ENCODE assay signal across 8 cellular contexts in the genomic region with DNA sequence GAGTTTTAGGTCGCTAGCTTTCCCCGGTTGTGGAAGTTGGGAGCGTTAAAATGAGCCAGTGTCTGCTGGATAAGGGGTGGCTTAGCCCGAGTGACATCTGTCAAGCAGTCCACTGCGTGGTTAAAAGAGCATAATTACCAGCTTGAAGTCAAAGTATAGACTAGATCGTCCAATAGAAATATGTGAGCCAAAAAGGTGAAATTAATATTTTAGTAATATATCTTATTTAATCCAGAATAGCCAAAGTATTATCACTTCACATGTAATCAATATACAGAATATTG. TPM values are rescaled to one million over a fixed set of nuclear protein-coding genes. Genes with fewer than 3 reads are reported as not detected.
A peak's percentile ranks its signal among the peaks of the same experiment; 100 is the strongest.
DNase-seq lines count a peak whose midpoint lies in the region; ATAC-seq and TF ChIP-seq lines count a peak whose summit lies in the region.

No MANE protein-coding gene starts in this region.

- H3K79me1 ChIP-seq in IMR-90 (ENCODE audit: low read depth in 1 of 2, low read length in 2 of 2), result peaks cover 14 to 30% of the 10 kb centered on the region in 2 experiments

- no peak overlapping the region; the same call in 1 of the 2 replicates for H4K5ac ChIP-seq in IMR-90 (ENCODE audit: low read depth, low read length)

- peak overlapping the region; percentile 83 for H3K4me3 ChIP-seq in GM12875 (ENCODE audit: low read depth, low read length)
- peak overlapping the region; percentile 90 for H3K4me3 ChIP-seq in IMR-90 (ENCODE audit: insufficient read depth, low read depth, low read length)
- H3K4me3 ChIP-seq in coronary artery, result peak overlapping the region; percentile 89

- H3K4me2 ChIP-seq in IMR-90 (ENCODE audit: low read depth, low read length), result peak overlapping the region; percentile 95

- H2BK5ac ChIP-seq in IMR-90 (ENCODE audit: low read depth, low read length, poor library complexity, severe bottlenecking), result no peak overlapping the region

- H2AK9ac ChIP-seq in IMR-90 (replicated peaks; ENCODE audit: low read depth, low read length, poor library complexity), result peak overlapping the region; percentile 74

- ATAC-seq in IMR-90 (ENCODE audit: low read depth) (no peak; the same call in 1 of the 2 replicates), natural killer cell (no peak), HG02870 (IDR thresholded peaks at IDR 0.05; ENCODE audit: unreplicated experiment) (no peak), HG02852 (IDR thresholded peaks at IDR 0.05; ENCODE audit: unreplicated experiment) (no peak)

- no peaks in the 10 kb centered on the region for H3K9me3 ChIP-seq in IMR-90 (ENCODE audit: control insufficient read depth, insufficient read depth, low read length)

- no peak overlapping the region for H4K91ac ChIP-seq in IMR-90 (ENCODE audit: insufficient read depth, low read depth, low read length)

- H3K4ac ChIP-seq in IMR-90 (ENCODE audit: low read depth, low read length), result peak overlapping the region; percentile 88; the same call in 1 of the 2 replicates

- no TSS peak for BruUV-seq in IMR-90 (replicated peaks; lab: Mats Ljungman, UMichigan)

- peak overlapping the region; percentile 82 to 95; a peak in 2 of 4 replicates for H4K8ac ChIP-seq in IMR-90 (ENCODE audit: low read depth in 2 of 2, low read length in 2 of 2)

- no peak overlapping the region for H3K27ac ChIP-seq in IMR-90 (ENCODE audit: insufficient read depth, low read length)
- peak overlapping the region in 1 of 2 donors; percentile 60 for H3K27ac ChIP-seq in coronary artery

- in situ Hi-C loops in IMR-90 (cut with MboI; ENCODE audit: low sequenced_read_pairs), result no loop called here

- H2BK20ac ChIP-seq in IMR-90 (ENCODE audit: low read depth, low read length), result no peak overlapping the region

- no peaks in the 10 kb centered on the region for H4K20me1 ChIP-seq in IMR-90 (ENCODE audit: insufficient read depth, low read length)

- peak overlapping the region; percentile 87; the same call in 1 of the 2 replicates for H3K23ac ChIP-seq in IMR-90 (ENCODE audit: low read depth, low read length)

- peak overlapping the region; percentile 88 to 97 for H3K27ac Mint-ChIP-seq in natural killer cell

- no peak overlapping the region for H2BK15ac ChIP-seq in IMR-90 (ENCODE audit: low read depth, low read length)

- peak overlapping the region; percentile 92; the same call in 1 of the 2 replicates for H3K14ac ChIP-seq in IMR-90 (replicated peaks; ENCODE audit: low read depth, low read length)

- peak overlapping the region; percentile 92; the same call in 1 of the 2 replicates for H3K56ac ChIP-seq in IMR-90 (ENCODE audit: extremely low read depth, insufficient read depth, low read length)

- H3K27me3 ChIP-seq in IMR-90 (ENCODE audit: control insufficient read depth, insufficient read depth, low read length), result no peaks in the 10 kb centered on the region

- no peak overlapping the region for H2AK5ac ChIP-seq in IMR-90 (ENCODE audit: low read depth, low read length)

- peak overlapping the region; percentile 89 for H3K9ac ChIP-seq in IMR-90 (ENCODE audit: low read depth, low read length)

- WGBS in IMR-90 (ENCODE audit: extremely low coverage in 2 of 2, insufficient read length in 1 of 2), 2 experiments, result no CpG with 5 or more reads among the region's 6 CpGs

- TF ChIP-seq CTCF in GM12875 (IDR thresholded peaks at IDR 0.05; ENCODE audit: borderline replicate concordance, insufficient read depth, low read depth, low read length) (no peak), IMR-90 (conservative IDR thresholded peaks at IDR 0.05; ENCODE audit: low read depth, low read length) (no peak), coronary artery (IDR thresholded peaks at IDR 0.05) (no peak), natural killer cell (IDR thresholded peaks at IDR 0.05) (no peak)

- no peaks in the 10 kb centered on the region for H3K27me3 Mint-ChIP-seq in natural killer cell (ENCODE audit: low read depth in 2 of 2)

- no peak overlapping the region for H2BK120ac ChIP-seq in IMR-90 (ENCODE audit: low read depth, low read length)

- CTCF ChIA-PET in IMR-90 (lab: Yijun Ruan, JAX), result no interaction called here

- H3K9me1 ChIP-seq in IMR-90 (ENCODE audit: insufficient read depth, low read length), result no peaks in the 10 kb centered on the region

- POLR2A ChIA-PET in IMR-90 (lab: Charles Lee; ENCODE audit: unreplicated experiment), result no interaction called here

- TF ChIP-seq POLR2A in IMR-90 (IDR thresholded peaks at IDR 0.05; ENCODE audit: low read depth, low read length), result no peak

- DNase-seq in IMR-90 (no peak), coronary artery (ENCODE audit: low spot score) (no peak), natural killer cell (no peak), NCI-H1930 (lab: John Stamatoyannopoulos, UW) (no peak), GOT3 (lab: John Stamatoyannopoulos, UW) (no peak)

- H3K9me3 Mint-ChIP-seq in natural killer cell, result no peaks in the 10 kb centered on the region

- H3K36me3 Mint-ChIP-seq in natural killer cell, result no peaks in the 10 kb centered on the region

- H3K18ac ChIP-seq in IMR-90 (ENCODE audit: low read depth, low read length), result no peak overlapping the region

- dilution Hi-C loops in IMR-90 (cut with HindIII; ENCODE audit: low sequenced_read_pairs, unreplicated experiment), result no loop called here

- H2AFZ ChIP-seq in IMR-90 (replicated peaks; ENCODE audit: low read length, poor library complexity), result peak overlapping the region; percentile 100

- H3K4me3 Mint-ChIP-seq in natural killer cell, result peak overlapping the region; percentile 97

- TF ChIP-seq RAD21 in IMR-90 (IDR thresholded peaks at IDR 0.05; ENCODE audit: low read length), result no peak

- H3K4me1 ChIP-seq in IMR-90 (ENCODE audit: control insufficient read depth, insufficient read depth, low read length), result no peaks in the 10 kb centered on the region

- intact Hi-C loops in IMR-90 (cut with micrococcal nuclease) (no loop called here), natural killer cell (cut with micrococcal nuclease) (no loop called here)

- peaks cover 24 to 25% of the 10 kb centered on the region in 2 donors for H3K4me1 Mint-ChIP-seq in natural killer cell

- H3K36me3 ChIP-seq in IMR-90 (ENCODE audit: control insufficient read depth, insufficient read depth, low read length), result no peaks in the 10 kb centered on the region

TF ChIP-seq in IMR-90, 13 proteins besides CTCF, POLR2A, EP300 and RAD21:
- TF ChIP-seq RFX5 (IDR thresholded peaks at IDR 0.05; ENCODE audit: low read depth, low read length) (no peak), MAFK (IDR thresholded peaks at IDR 0.05; ENCODE audit: low read depth, low read length) (no peak), BHLHE40 (IDR thresholded peaks at IDR 0.05; ENCODE audit: low read depth, low read length) (no peak), CHD1 (IDR thresholded peaks at IDR 0.05; ENCODE audit: low read depth, low read length) (no peak), CEBPB (IDR thresholded peaks at IDR 0.05; ENCODE audit: low read depth, low read length) (no peak), RCOR1 (IDR thresholded peaks at IDR 0.05; ENCODE audit: insufficient replicate concordance, low read length) (no peak), SMC3 (IDR thresholded peaks at IDR 0.05; ENCODE audit: low read depth, low read length) (no peak), MAZ (IDR thresholded peaks at IDR 0.05; ENCODE audit: borderline replicate concordance, low read depth, low read length) (no peak), MXI1 (IDR thresholded peaks at IDR 0.05; ENCODE audit: borderline replicate concordance, low read depth, low read length) (no peak), FOS (IDR thresholded peaks at IDR 0.05; ENCODE audit: low read depth, low read length) (no peak), NFE2L2 (IDR thresholded peaks at IDR 0.05; ENCODE audit: low read depth, low read length) (no peak)
- TF ChIP-seq, protein P1, sequence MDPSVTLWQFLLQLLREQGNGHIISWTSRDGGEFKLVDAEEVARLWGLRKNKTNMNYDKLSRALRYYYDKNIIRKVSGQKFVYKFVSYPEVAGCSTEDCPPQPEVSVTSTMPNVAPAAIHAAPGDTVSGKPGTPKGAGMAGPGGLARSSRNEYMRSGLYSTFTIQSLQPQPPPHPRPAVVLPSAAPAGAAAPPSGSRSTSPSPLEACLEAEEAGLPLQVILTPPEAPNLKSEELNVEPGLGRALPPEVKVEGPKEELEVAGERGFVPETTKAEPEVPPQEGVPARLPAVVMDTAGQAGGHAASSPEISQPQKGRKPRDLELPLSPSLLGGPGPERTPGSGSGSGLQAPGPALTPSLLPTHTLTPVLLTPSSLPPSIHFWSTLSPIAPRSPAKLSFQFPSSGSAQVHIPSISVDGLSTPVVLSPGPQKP (IDR thresholded peaks at IDR 0.05; ENCODE audit: borderline replicate concordance, low read depth, low read length), result no peak
- TF ChIP-seq, protein P2, sequence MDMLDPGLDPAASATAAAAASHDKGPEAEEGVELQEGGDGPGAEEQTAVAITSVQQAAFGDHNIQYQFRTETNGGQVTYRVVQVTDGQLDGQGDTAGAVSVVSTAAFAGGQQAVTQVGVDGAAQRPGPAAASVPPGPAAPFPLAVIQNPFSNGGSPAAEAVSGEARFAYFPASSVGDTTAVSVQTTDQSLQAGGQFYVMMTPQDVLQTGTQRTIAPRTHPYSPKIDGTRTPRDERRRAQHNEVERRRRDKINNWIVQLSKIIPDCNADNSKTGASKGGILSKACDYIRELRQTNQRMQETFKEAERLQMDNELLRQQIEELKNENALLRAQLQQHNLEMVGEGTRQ (IDR thresholded peaks at IDR 0.05; ENCODE audit: low read depth, low read length), result no peak

RNA-seq across cellular contexts. Expression of a gene that starts 0.7 kb away (rescaled TPM):
- 45.8 and 60.4 TPM in 2 replicates for total RNA-seq in IMR-90 (2012; rRNA removed)
- polyA plus RNA-seq in IMR-90 (2012; rRNA removed), result 41.2 and 42.8 TPM in 2 replicates
- 43.9 and 55.6 TPM in 2 replicates for polyA plus RNA-seq in IMR-90 (2012; cell fraction: cytosol; rRNA removed)
- 18.0 and 27.4 TPM in 2 replicates for polyA plus RNA-seq in IMR-90 (2012; cell fraction: nucleus; rRNA removed; ENCODE audit: low replicate concordance)
- 10 to 100 TPM; 24.3 to 36.7 (median 27.2) TPM for total RNA-seq in natural killer cell

RNA-seq across cellular contexts. Expression of a gene that starts 17.7 kb away (rescaled TPM):
- 187 and 233 TPM in 2 replicates for total RNA-seq in IMR-90 (2012; rRNA removed)
- polyA plus RNA-seq in IMR-90 (2012; rRNA removed), result 86.3 and 94.4 TPM in 2 replicates
- 32.7 and 49.8 TPM in 2 replicates for polyA plus RNA-seq in IMR-90 (2012; cell fraction: cytosol; rRNA removed)
- 12.2 and 48.0 TPM in 2 replicates for polyA plus RNA-seq in IMR-90 (2012; cell fraction: nucleus; rRNA removed; ENCODE audit: low replicate concordance)
- 100 to 1,000 TPM in 1 of 3 donors, 10 to 100 TPM in 2; 79.4 to 108 (median 84.5) TPM for total RNA-seq in natural killer cell

RNA-seq across cellular contexts. Expression of a gene that starts 52.3 kb away (rescaled TPM):
- total RNA-seq in IMR-90 (2012; rRNA removed) (1.1 and 1.3 TPM in 2 replicates), natural killer cell (1 to 10 TPM in 1 of 3 donors, under 1 TPM in 2; 0.68 to 1.1 (median 0.88) TPM)
- 0.63 and 0.80 TPM in 2 replicates for polyA plus RNA-seq in IMR-90 (2012; rRNA removed)
- polyA plus RNA-seq in IMR-90 (2012; cell fraction: cytosol; rRNA removed), result 0.10 and 0.16 TPM in 2 replicates
- 0.27 and 1.1 TPM in 2 replicates for polyA plus RNA-seq in IMR-90 (2012; cell fraction: nucleus; rRNA removed; ENCODE audit: low replicate concordance)
